1 cellular context compared by ENCODE assay signal in genomic region chr9:36948051-36948450, GRCh38.
TF ChIP-seq lines count a peak whose summit lies in the region.

No MANE protein-coding gene starts in this region.

TF ChIP-seq in WTC11, 78 proteins besides CTCF, POLR2A, EP300 and RAD21 (continued from another document):
- TF ChIP-seq, protein P1, sequence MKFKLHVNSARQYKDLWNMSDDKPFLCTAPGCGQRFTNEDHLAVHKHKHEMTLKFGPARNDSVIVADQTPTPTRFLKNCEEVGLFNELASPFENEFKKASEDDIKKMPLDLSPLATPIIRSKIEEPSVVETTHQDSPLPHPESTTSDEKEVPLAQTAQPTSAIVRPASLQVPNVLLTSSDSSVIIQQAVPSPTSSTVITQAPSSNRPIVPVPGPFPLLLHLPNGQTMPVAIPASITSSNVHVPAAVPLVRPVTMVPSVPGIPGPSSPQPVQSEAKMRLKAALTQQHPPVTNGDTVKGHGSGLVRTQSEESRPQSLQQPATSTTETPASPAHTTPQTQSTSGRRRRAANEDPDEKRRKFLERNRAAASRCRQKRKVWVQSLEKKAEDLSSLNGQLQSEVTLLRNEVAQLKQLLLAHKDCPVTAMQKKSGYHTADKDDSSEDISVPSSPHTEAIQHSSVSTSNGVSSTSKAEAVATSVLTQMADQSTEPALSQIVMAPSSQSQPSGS (CRISPR knock-in tag; IDR thresholded peaks at IDR 0.05; ENCODE audit: borderline replicate concordance, low read depth), result no peak
- TF ChIP-seq FOXK1 (CRISPR knock-in tag; IDR thresholded peaks at IDR 0.05), result no peak
- TF ChIP-seq ZNF219 (CRISPR knock-in tag; IDR thresholded peaks at IDR 0.05; ENCODE audit: borderline replicate concordance), result no peak
- TF ChIP-seq PRDM15 (CRISPR knock-in tag; IDR thresholded peaks at IDR 0.05), result no peak
- TF ChIP-seq ZBTB21 (CRISPR knock-in tag; IDR thresholded peaks at IDR 0.05; ENCODE audit: borderline replicate concordance), result no peak
- TF ChIP-seq EMX1 (CRISPR knock-in tag; IDR thresholded peaks at IDR 0.05), result no peak
- no peak for TF ChIP-seq CDX4 (CRISPR knock-in tag; IDR thresholded peaks at IDR 0.05; ENCODE audit: borderline replicate concordance)
- TF ChIP-seq NR1H2 (CRISPR knock-in tag; IDR thresholded peaks at IDR 0.05), result no peak
- no peak for TF ChIP-seq SMAD4 (CRISPR knock-in tag; IDR thresholded peaks at IDR 0.05)
- TF ChIP-seq, protein P2, sequence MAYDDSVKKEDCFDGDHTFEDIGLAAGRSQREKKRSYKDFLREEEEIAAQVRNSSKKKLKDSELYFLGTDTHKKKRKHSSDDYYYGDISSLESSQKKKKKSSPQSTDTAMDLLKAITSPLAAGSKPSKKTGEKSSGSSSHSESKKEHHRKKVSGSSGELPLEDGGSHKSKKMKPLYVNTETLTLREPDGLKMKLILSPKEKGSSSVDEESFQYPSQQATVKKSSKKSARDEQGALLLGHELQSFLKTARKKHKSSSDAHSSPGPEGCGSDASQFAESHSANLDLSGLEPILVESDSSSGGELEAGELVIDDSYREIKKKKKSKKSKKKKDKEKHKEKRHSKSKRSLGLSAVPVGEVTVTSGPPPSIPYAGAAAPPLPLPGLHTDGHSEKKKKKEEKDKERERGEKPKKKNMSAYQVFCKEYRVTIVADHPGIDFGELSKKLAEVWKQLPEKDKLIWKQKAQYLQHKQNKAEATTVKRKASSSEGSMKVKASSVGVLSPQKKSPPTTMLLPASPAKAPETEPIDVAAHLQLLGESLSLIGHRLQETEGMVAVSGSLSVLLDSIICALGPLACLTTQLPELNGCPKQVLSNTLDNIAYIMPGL (CRISPR knock-in tag; IDR thresholded peaks at IDR 0.05), result no peak
